Comparison of ENCODE assay signal across 1 cellular context in the genomic region with DNA sequence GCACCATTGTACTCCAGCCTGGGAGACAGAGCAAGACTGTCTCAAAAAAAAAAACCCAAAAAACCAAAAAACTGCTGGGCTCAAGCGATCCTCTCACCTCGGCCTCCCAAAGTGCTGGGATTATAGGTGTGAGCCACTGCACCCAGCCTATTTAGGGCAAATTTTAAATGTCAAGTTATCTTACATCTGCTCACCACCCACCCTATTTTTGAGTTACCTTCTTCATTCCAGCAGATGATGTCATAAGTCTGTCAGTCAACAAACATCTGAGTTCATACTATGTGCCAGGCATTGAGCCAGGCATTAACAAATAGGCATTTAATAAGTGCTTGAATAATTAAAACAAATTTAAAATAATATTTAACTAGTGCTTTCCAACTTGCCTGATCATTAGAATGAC.
TF ChIP-seq lines count a peak whose summit lies in the region.

No MANE protein-coding gene starts in this region.

TF ChIP-seq in GM12878, 131 proteins besides CTCF, POLR2A, EP300 and RAD21:
- no peak for TF ChIP-seq MTA2 (IDR thresholded peaks at IDR 0.05; ENCODE audit: low read depth)
- no peak for TF ChIP-seq TCF12 (IDR thresholded peaks at IDR 0.05; ENCODE audit: low read depth, low read length)
- TF ChIP-seq IKZF2 (IDR thresholded peaks at IDR 0.05) = no peak
- TF ChIP-seq CREB1 (IDR thresholded peaks at IDR 0.05; ENCODE audit: low read depth) = 0 out of 2 replicates have a peak, but pooled peaks have one; percentile 16
- peak; percentile 87 for TF ChIP-seq ATF7 (IDR thresholded peaks at IDR 0.05; ENCODE audit: low read depth)
- TF ChIP-seq ZZZ3 (IDR thresholded peaks at IDR 0.05; ENCODE audit: control insufficient read depth, insufficient read length, low read depth) = no peak
- TF ChIP-seq NR2C1 (IDR thresholded peaks at IDR 0.05) = no peak
- TF ChIP-seq GABPA (IDR thresholded peaks at IDR 0.05; ENCODE audit: low read depth) = no peak
- no peak for TF ChIP-seq NR2C2 (IDR thresholded peaks at IDR 0.05; ENCODE audit: borderline replicate concordance, control insufficient read depth, insufficient read length, low read depth)
